13 cellular contexts compared by ENCODE assay signal in the genomic region with DNA sequence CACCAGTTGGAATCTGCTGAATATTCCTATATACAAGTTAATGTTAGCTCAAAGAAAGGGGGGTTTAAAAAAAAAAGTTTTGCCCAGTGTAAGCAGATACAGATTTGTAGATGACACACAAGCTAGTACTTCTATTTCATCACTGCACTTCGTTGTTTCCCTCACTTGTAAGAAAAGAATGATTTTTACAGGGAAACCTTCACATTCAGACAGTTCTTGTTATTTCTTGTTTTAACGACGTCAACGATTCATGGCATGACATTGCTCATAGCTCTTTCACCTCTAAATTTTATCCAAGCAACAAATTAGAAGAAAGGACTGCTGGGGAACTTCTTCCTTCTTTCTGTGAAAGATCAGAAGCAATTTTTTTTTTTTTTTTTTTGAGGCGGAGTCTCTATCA. TPM values are rescaled to one million over a fixed set of nuclear protein-coding genes. Genes with fewer than 3 reads are reported as not detected.
DNase-seq lines count a peak whose midpoint lies in the region; ATAC-seq and TF ChIP-seq lines count a peak whose summit lies in the region.
"Had no signal": no experiment of that assay in that cellular context is flagged by ENCODE, and none has a peak within 500 bp of the region (broad histone marks: within the 10 kb centered on the region; RNA-seq: fewer than 3 reads in every experiment).

No MANE protein-coding gene starts in this region.

- H2BK12ac ChIP-seq in trophoblast cell (ENCODE audit: low read length), result no peak overlapping the region

- CTCF ChIA-PET in CD8-positive, alpha-beta T cell (lab: Charles Lee), result interaction anchor here (0.6 to 4.9 kb wide), 16 partner anchors 10 to 393 kb away, joined by 3 to 24 read pairs (median 5); a partner anchor contains a TSS
- CTCF ChIA-PET in PC-3 (lab: Charles Lee), result interaction anchor here (0.7 to 0.9 kb wide), 3 partner anchors 37 to 679 kb away, joined by 3 to 5 read pairs (median 4); no protein-coding TSS in a partner anchor

- intact Hi-C loops in CD8-positive, alpha-beta T cell (cut with DNase I, micrococcal nuclease), result loop anchor here (1.0 to 10.0 kb wide), 4 partner anchors 15 to 590 kb away; no protein-coding TSS in a partner anchor
- intact Hi-C loops in PC-3 (cut with micrococcal nuclease), result loop anchor here (1.0 to 10.0 kb wide), 3 partner anchors 35 to 750 kb away; no protein-coding TSS in a partner anchor
- intact Hi-C loops in colonic mucosa (cut with DNase I), result loop anchor here (5.0 kb wide), 1 partner anchor 258 kb away; no protein-coding TSS in a partner anchor
- intact Hi-C loops in posterior cingulate gyrus (cut with DNase I), result loop anchor here (5.0 to 10.0 kb wide), 2 partner anchors 210 to 593 kb away; no protein-coding TSS in a partner anchor

- H3K14ac ChIP-seq in trophoblast cell (ENCODE audit: low read length), result no peak overlapping the region

- H2BK120ac ChIP-seq in trophoblast cell (ENCODE audit: insufficient read depth, low read length, poor library complexity), result no peak overlapping the region

- H3K9me2 ChIP-seq in PC-3 (replicated peaks; ENCODE audit: low read length), result no peaks in the 10 kb centered on the region

- no peaks in the 10 kb centered on the region for H4K20me1 ChIP-seq in PC-3 (ENCODE audit: low read length)

- H3K79me2 ChIP-seq in PC-3 (ENCODE audit: low read length), result no peaks in the 10 kb centered on the region
- H3K79me2 ChIP-seq in trophoblast cell (ENCODE audit: control insufficient read depth, insufficient read depth, low read length, poor library complexity), result no peaks in the 10 kb centered on the region

- no peaks in the 10 kb centered on the region for H3K9me3 ChIP-seq in CD8-positive, alpha-beta T cell (ENCODE audit: low read length)
- H3K9me3 ChIP-seq in PC-3 (ENCODE audit: low read length) (no peaks in the 10 kb centered on the region), colonic mucosa (no peaks in the 10 kb centered on the region), trophoblast cell (ENCODE audit: insufficient read depth, low read depth, low read length) (no peaks in the 10 kb centered on the region)

- H3K36me3 Mint-ChIP-seq in CD8-positive, alpha-beta T cell, result no peaks in the 10 kb centered on the region

- peak overlapping the region; percentile 29 for H3K4me3 ChIP-seq in CD8-positive, alpha-beta T cell (ENCODE audit: low read depth, low read length)
- H3K4me3 ChIP-seq in PC-3 (ENCODE audit: low read length) (no peak overlapping the region), colonic mucosa (no peak overlapping the region), trophoblast cell (ENCODE audit: low read depth, low read length) (no peak overlapping the region)

- no TSS peak for BruUV-seq in PC-3 (replicated peaks; lab: Mats Ljungman, UMichigan)

- peaks cover 60% of the 10 kb centered on the region for H3K4me1 Mint-ChIP-seq in CD8-positive, alpha-beta T cell (ENCODE audit: low read depth)

- ATAC-seq in CD8-positive, alpha-beta T cell, result no peak
- no peak for ATAC-seq in PC-3

- H3K4me1 ChIP-seq in CD8-positive, alpha-beta T cell (ENCODE audit: insufficient read depth, low read length), result peaks cover 46% of the 10 kb centered on the region
- peaks cover 40% of the 10 kb centered on the region for H3K4me1 ChIP-seq in PC-3 (ENCODE audit: insufficient read depth, low read length)
- H3K4me1 ChIP-seq in colonic mucosa, result no peaks in the 10 kb centered on the region
- H3K4me1 ChIP-seq in trophoblast cell (ENCODE audit: control insufficient read depth in 1 of 2, insufficient read depth in 2 of 2, low read length in 2 of 2), result peaks cover 3 to 18% of the 10 kb centered on the region in 2 experiments

- H4K91ac ChIP-seq in trophoblast cell (ENCODE audit: low read depth, low read length), result peak overlapping the region; percentile 63

- H3K27me3 Mint-ChIP-seq in CD8-positive, alpha-beta T cell (ENCODE audit: low read depth), result no peaks in the 10 kb centered on the region

- H2AFZ ChIP-seq in PC-3 (ENCODE audit: low read length), result peak overlapping the region; percentile 50; the same call in 1 of the 2 replicates
- H2AFZ ChIP-seq in trophoblast cell (ENCODE audit: insufficient read depth, low read length, poor library complexity), result no peak overlapping the region

- H4K8ac ChIP-seq in trophoblast cell (ENCODE audit: low read depth, low read length), result no peak overlapping the region

- H3K9ac ChIP-seq in PC-3 (ENCODE audit: low read length), result no peak overlapping the region
- H3K9ac ChIP-seq in colonic mucosa (ENCODE audit: low read depth in 2 of 2, low read length in 2 of 2), result no peak overlapping the region
- no peak overlapping the region for H3K9ac ChIP-seq in trophoblast cell (ENCODE audit: low read length)

- WGBS in trophoblast cell (ENCODE audit: extremely low coverage, insufficient coverage, insufficient read length), result no CpG with 5 or more reads among the region's 5 CpGs

- H3K79me1 ChIP-seq in trophoblast cell (ENCODE audit: low read length), result peaks cover 9% of the 10 kb centered on the region

- peak overlapping the region; percentile 98 for H3K27ac Mint-ChIP-seq in CD8-positive, alpha-beta T cell

- H3K27me3 ChIP-seq in CD8-positive, alpha-beta T cell (ENCODE audit: insufficient read depth, low read length), result no peaks in the 10 kb centered on the region
- H3K27me3 ChIP-seq in PC-3 (ENCODE audit: low read length) (no peaks in the 10 kb centered on the region), colonic mucosa (no peaks in the 10 kb centered on the region), trophoblast cell (ENCODE audit: insufficient read depth, low read length) (no peaks in the 10 kb centered on the region)

- H3K9me3 Mint-ChIP-seq in CD8-positive, alpha-beta T cell, result no peaks in the 10 kb centered on the region
- H3K9me3 Mint-ChIP-seq: neural crest cell had no signal

- H3F3A ChIP-seq in PC-3 (ENCODE audit: low read length, unreplicated experiment), result no peaks in the 10 kb centered on the region

- POLR2A ChIA-PET in CD8-positive, alpha-beta T cell (lab: Charles Lee), result interaction anchor here (0.7 to 1.6 kb wide), 11 partner anchors 9 to 393 kb away, joined by 3 to 14 read pairs (median 4); a partner anchor contains a TSS
- POLR2A ChIA-PET in PC-3 (lab: Charles Lee; ENCODE audit: unreplicated experiment), result interaction anchor here (0.5 to 1.1 kb wide), 3 partner anchors 35 to 388 kb away, joined by 3 to 17 read pairs (median 3); no protein-coding TSS in a partner anchor

- no peak for DNase-seq in CD8-positive, alpha-beta T cell
- no peak for DNase-seq in PC-3
- no peak for DNase-seq in colonic mucosa
- DNase-seq in trophoblast cell, result no peak
- DNase-seq in stimulated activated CD4-positive, alpha-beta T cell treated with anti-CD3 and anti-CD28 coated beads, Interleukin-15, amount 100 ng/mL, for 24 hours, result no peak
- no peak for DNase-seq in cerebellar cortex (ENCODE audit: low spot score)
- no peak for DNase-seq in GM10266 (ENCODE audit: extremely low spot score)
- DNase-seq in posterior cingulate gyrus, result no peak

- no peaks in the 10 kb centered on the region for H3K36me3 ChIP-seq in CD8-positive, alpha-beta T cell (ENCODE audit: insufficient read depth, low read length)
- H3K36me3 ChIP-seq in PC-3 (ENCODE audit: low read depth, low read length) (no peaks in the 10 kb centered on the region), colonic mucosa (no peaks in the 10 kb centered on the region), trophoblast cell (ENCODE audit: control insufficient read depth in 1 of 2, insufficient read depth in 2 of 2, low read length in 2 of 2) (no peaks in the 10 kb centered on the region)

- TF ChIP-seq CTCF in CD8-positive, alpha-beta T cell (IDR thresholded peaks at IDR 0.05), result no peak
- no peak for TF ChIP-seq CTCF in PC-3 (conservative IDR thresholded peaks at IDR 0.05; ENCODE audit: low read depth, low read length)
- no peak for TF ChIP-seq CTCF in colonic mucosa (IDR thresholded peaks at IDR 0.05)
- no peak for TF ChIP-seq CTCF in GM10266 (IDR thresholded peaks at IDR 0.05; ENCODE audit: control insufficient read depth, insufficient read depth, low read depth, missing control alignments)

- no peak overlapping the region for H2AK5ac ChIP-seq in trophoblast cell (ENCODE audit: low read length)

- no peak overlapping the region for H3K23ac ChIP-seq in trophoblast cell (ENCODE audit: low read length)

- peak overlapping the region; percentile 52 for H3K27ac ChIP-seq in CD8-positive, alpha-beta T cell (ENCODE audit: low read depth, low read length)
- H3K27ac ChIP-seq in PC-3 (ENCODE audit: low read length) (peak overlapping the region; percentile 15), colonic mucosa (peak overlapping the region; percentile 67), trophoblast cell (ENCODE audit: low read depth, low read length) (no peak overlapping the region)

- H3K18ac ChIP-seq in trophoblast cell (ENCODE audit: low read length), result no peak overlapping the region

- no peak overlapping the region for H3K4ac ChIP-seq in trophoblast cell (ENCODE audit: low read depth, low read length)

- no peak overlapping the region for H4K12ac ChIP-seq in trophoblast cell (ENCODE audit: low read depth, low read length)

- no peak overlapping the region for H2BK5ac ChIP-seq in trophoblast cell (ENCODE audit: low read depth, low read length, poor library complexity)

- H3K4me3 Mint-ChIP-seq in CD8-positive, alpha-beta T cell, result peak overlapping the region; percentile 77
- H3K4me3 Mint-ChIP-seq: neural crest cell had no signal

- H3K4me2 ChIP-seq in PC-3 (ENCODE audit: low read length) (peak overlapping the region; percentile 43), trophoblast cell (ENCODE audit: low read length) (no peak overlapping the region)

RNA-seq across cellular contexts. Expression of a gene that starts 25.7 kb away (rescaled TPM):
- not detected for total RNA-seq in CD8-positive, alpha-beta T cell
- total RNA-seq in PC-3 (2014; rRNA removed) (not detected in 2 replicates), colonic mucosa (not detected)
- 36.7 and 38.1 TPM in 2 replicates for polyA plus RNA-seq in trophoblast cell (2013)
- total RNA-seq: cerebellum, H1, neural crest cell, RPMI7951 had no signal
- polyA plus RNA-seq: H1, urinary bladder had no signal

RNA-seq across cellular contexts. Expression of a gene that starts 49.1 kb away (rescaled TPM):
- total RNA-seq in CD8-positive, alpha-beta T cell, result 10 to 100 TPM; 22.1 to 23.2 TPM
- total RNA-seq in PC-3 (2014; rRNA removed) (57.5 and 70.5 TPM in 2 replicates), colonic mucosa (10 to 100 TPM; 20.5 to 24.1 TPM)
- polyA plus RNA-seq in trophoblast cell (2013), result 24.8 and 24.9 TPM in 2 replicates
